Comparison of ENCODE assay signal across 12 cellular contexts in genomic region chr7:106915873-106916272, GRCh38. TPM values are rescaled to one million over a fixed set of nuclear protein-coding genes. Genes with fewer than 3 reads are reported as not detected.
DNase-seq lines count a peak whose midpoint lies in the region; ATAC-seq and TF ChIP-seq lines count a peak whose summit lies in the region.
"Had no signal": no experiment of that assay in that cellular context is flagged by ENCODE, and none has a peak within 500 bp of the region (broad histone marks: within the 10 kb centered on the region; RNA-seq: fewer than 3 reads in every experiment).

No MANE protein-coding gene starts in this region.

- intact Hi-C loops in transverse colon (cut with DNase I; ENCODE audit: low total_unique reads): no loop called here

- in situ Hi-C loops in transverse colon (cut with MboI; ENCODE audit: low pct_ligation_motif_present in 1 of 4, low pct_unique_long_range_greater_than_20kb in 1 of 4, low sequenced_read_pairs in 3 of 4): no loop called here

- no peak overlapping the region for H3K4me3 Mint-ChIP-seq in activated T-cell treated with anti-CD3 and anti-CD28 coated beads, Interleukin-2, amount 50 U/mL, for 4 hours
- H3K4me3 Mint-ChIP-seq in activated T-cell treated with anti-CD3 and anti-CD28 coated beads, Interleukin-2, amount 50 U/mL, for 24 hours: no peak overlapping the region
- no peak overlapping the region for H3K4me3 Mint-ChIP-seq in stimulated activated naive B cell treated with anti-CD40 and anti-IgM and Interleukin-4, amounts not matched to agents 10 μg/mL and 1 μg/mL and 100 μg/mL, for 72 hours

- no peaks in the 10 kb centered on the region for H3K4me1 Mint-ChIP-seq in activated T-cell treated with anti-CD3 and anti-CD28 coated beads, Interleukin-2, amount 50 U/mL, for 4 hours (ENCODE audit: low read depth)
- H3K4me1 Mint-ChIP-seq in activated T-cell treated with anti-CD3 and anti-CD28 coated beads, Interleukin-2, amount 50 U/mL, for 24 hours (ENCODE audit: low read depth): peaks cover 6% of the 10 kb centered on the region
- peaks cover 11 to 15% of the 10 kb centered on the region in 2 donors for H3K4me1 Mint-ChIP-seq in stimulated activated naive B cell treated with anti-CD40 and anti-IgM and Interleukin-4, amounts not matched to agents 10 μg/mL and 1 μg/mL and 100 μg/mL, for 72 hours

- H3K4me3 ChIP-seq in transverse colon: no peak overlapping the region

- H3K9me3 Mint-ChIP-seq in activated T-cell treated with anti-CD3 and anti-CD28 coated beads, Interleukin-2, amount 50 U/mL, for 4 hours: peaks cover 17% of the 10 kb centered on the region
- peaks cover 12% of the 10 kb centered on the region for H3K9me3 Mint-ChIP-seq in activated T-cell treated with anti-CD3 and anti-CD28 coated beads, Interleukin-2, amount 50 U/mL, for 24 hours
- H3K9me3 Mint-ChIP-seq in stimulated activated naive B cell treated with anti-CD40 and anti-IgM and Interleukin-4, amounts not matched to agents 10 μg/mL and 1 μg/mL and 100 μg/mL, for 72 hours: peaks cover 10 to 16% of the 10 kb centered on the region in 2 donors

- TF ChIP-seq CTCF in transverse colon (IDR thresholded peaks at IDR 0.05): no peak

- H3K27me3 Mint-ChIP-seq in activated T-cell treated with anti-CD3 and anti-CD28 coated beads, Interleukin-2, amount 50 U/mL, for 4 hours (ENCODE audit: low read depth): no peaks in the 10 kb centered on the region
- H3K27me3 Mint-ChIP-seq in activated T-cell treated with anti-CD3 and anti-CD28 coated beads, Interleukin-2, amount 50 U/mL, for 24 hours: no peaks in the 10 kb centered on the region
- H3K27me3 Mint-ChIP-seq in stimulated activated naive B cell treated with anti-CD40 and anti-IgM and Interleukin-4, amounts not matched to agents 10 μg/mL and 1 μg/mL and 100 μg/mL, for 72 hours: no peaks in the 10 kb centered on the region

- H3K27me3 ChIP-seq in transverse colon: no peaks in the 10 kb centered on the region

- H3K27ac ChIP-seq in transverse colon: no peak overlapping the region

- no peak for TF ChIP-seq EP300 in transverse colon (IDR thresholded peaks at IDR 0.05; ENCODE audit: low read depth)

- no peaks in the 10 kb centered on the region for H3K36me3 ChIP-seq in transverse colon

- WGBS in transverse colon (ENCODE audit: low coverage in 1 of 2), 2 donors: 75% methylated on average over 4 of the region's 4 CpGs; no CpG with 5 or more reads in 1 of the 2 donors

- ATAC-seq in activated T-cell treated with anti-CD3 and anti-CD28 coated beads, Interleukin-2, amount 50 U/mL, for 4 hours: peak; percentile 75 to 87
- ATAC-seq in GM21526 (IDR thresholded peaks at IDR 0.05; ENCODE audit: low FRiP score, unreplicated experiment) (peak; percentile 98), HG03095 (IDR thresholded peaks at IDR 0.05; ENCODE audit: unreplicated experiment) (peak; percentile 94)
- peak; percentile 85 to 91 for ATAC-seq in stimulated activated naive B cell treated with anti-CD40 and anti-IgM and Interleukin-4, amounts not matched to agents 10 μg/mL and 1 μg/mL and 100 μg/mL, for 72 hours (replicated peaks)
- ATAC-seq: sciatic nerve had no signal

- no peak for TF ChIP-seq POLR2A in transverse colon (IDR thresholded peaks at IDR 0.05)

- no peak overlapping the region for H3K27ac Mint-ChIP-seq in activated T-cell treated with anti-CD3 and anti-CD28 coated beads, Interleukin-2, amount 50 U/mL, for 24 hours
- no peak overlapping the region for H3K27ac Mint-ChIP-seq in stimulated activated naive B cell treated with anti-CD40 and anti-IgM and Interleukin-4, amounts not matched to agents 10 μg/mL and 1 μg/mL and 100 μg/mL, for 72 hours

- no peaks in the 10 kb centered on the region for H3K4me1 ChIP-seq in transverse colon

- no peak for DNase-seq in activated T-cell treated with anti-CD3 and anti-CD28 coated beads, Interleukin-2, amount 50 U/mL, for 4 hours
- no peak for DNase-seq in activated T-cell treated with anti-CD3 and anti-CD28 coated beads, Interleukin-2, amount 50 U/mL, for 24 hours
- peak; percentile 12 for DNase-seq in stimulated activated naive B cell treated with anti-CD40 and anti-IgM and Interleukin-4, amounts not matched to agents 10 μg/mL and 1 μg/mL and 100 μg/mL, for 72 hours
- DNase-seq in AG08396 (ENCODE audit: low spot score) (no peak), transverse colon (no peak), DMS53 treated with DMSO at 0.1 percent for 48 hours (lab: John Stamatoyannopoulos, UW; ENCODE audit: unreplicated experiment) (no peak)
- DNase-seq: activated CD4-positive, CD25-positive, alpha-beta regulatory T cell treated with anti-CD3 and anti-CD28 coated beads, Interleukin-2, amount 50 U/mL, for 72 hours; effector CD8-positive, alpha-beta T cell; NCI-H1436 had no signal

- no peaks in the 10 kb centered on the region for H3K9me3 ChIP-seq in transverse colon

- peaks cover 11% of the 10 kb centered on the region for H3K36me3 Mint-ChIP-seq in activated T-cell treated with anti-CD3 and anti-CD28 coated beads, Interleukin-2, amount 50 U/mL, for 4 hours (ENCODE audit: insufficient read depth)
- H3K36me3 Mint-ChIP-seq in activated T-cell treated with anti-CD3 and anti-CD28 coated beads, Interleukin-2, amount 50 U/mL, for 24 hours (ENCODE audit: low read depth): peaks cover 11% of the 10 kb centered on the region
- peaks cover 24 to 34% of the 10 kb centered on the region in 2 donors for H3K36me3 Mint-ChIP-seq in stimulated activated naive B cell treated with anti-CD40 and anti-IgM and Interleukin-4, amounts not matched to agents 10 μg/mL and 1 μg/mL and 100 μg/mL, for 72 hours

RNA-seq across cellular contexts. Expression of gene PIK3CG, which starts 50.8 kb away (rescaled TPM):
- 10 to 100 TPM; 12.7 to 19.7 (median 18.4) TPM for total RNA-seq in activated T-cell treated with anti-CD3 and anti-CD28 coated beads, Interleukin-2, amount 50 U/mL, for 4 hours
- total RNA-seq in transverse colon: 10 to 100 TPM in 2 of 4 donors, 1 to 10 TPM in 1, under 1 TPM in 1; 0.60 to 13.1 (median 9.8) TPM
